In genomic region chr3:4303187-4304123, GRCh38 we compare ENCODE assay signal across 8 cellular contexts. TPM values are rescaled to one million over a fixed set of nuclear protein-coding genes. Genes with fewer than 3 reads are reported as not detected.
A peak's percentile ranks its signal among the peaks of the same experiment; 100 is the strongest.
DNase-seq lines count a peak whose midpoint lies in the region; ATAC-seq lines count a peak whose summit lies in the region.

SETMAR (plus strand) TSS chr3:4303369; CDS start chr3:4303371, 2 bp downstream.

- peak; percentile 34 for DNase-seq in DMS53 treated with DMSO at 0.1 percent for 48 hours (lab: John Stamatoyannopoulos, UW; ENCODE audit: unreplicated experiment)
- peak; percentile 89 for DNase-seq in Jurkat, Clone E6-1 (ENCODE audit: low read depth, low spot score)
- DNase-seq in RPMI7951 (ENCODE audit: low read depth), result peak; percentile 86
- peak; percentile 75 for DNase-seq in activated T-helper 1 cell treated with anti-CD3 and anti-CD28 coated beads, Interleukin-12 subunit alpha, Interleukin-12 subunit beta, Interleukin-2, Interleukin-4 antibody, amounts not matched to agents 30 ng/mL and 10 ng/mL and 1 ng/mL, durations not matched to agents 14 hours and 24 hours and 36 hours (ENCODE audit: low spot score)
- DNase-seq in fibroblast of gingiva (ENCODE audit: low read depth), result peak; percentile 87
- DNase-seq in naive thymus-derived CD4-positive, alpha-beta T cell, result peak; percentile 73 to 86 (median 82)
- peak; percentile 79 for DNase-seq in stimulated activated naive B cell treated with anti-CD40 and anti-IgM and Interleukin-4, amounts not matched to agents 10 μg/mL and 1 μg/mL and 100 μg/mL, for 72 hours

- POLR2A ChIA-PET in naive thymus-derived CD4-positive, alpha-beta T cell (lab: Charles Lee), result interaction anchor here (0.6 to 1.9 kb wide), 7 partner anchors 11 to 1144 kb away, joined by 3 to 7 read pairs (median 3); partner anchors contain the start of genes ITPR1 and SUMF1

- peaks cover 0 to 8% of the 10 kb centered on the region in 2 donors for H3K4me1 ChIP-seq in naive thymus-derived CD4-positive, alpha-beta T cell (ENCODE audit: control insufficient read depth in 2 of 2, insufficient read depth in 2 of 2, low read length in 2 of 2)

- peak within 1 kb of the TSS; percentile 93 for H3K4me3 Mint-ChIP-seq in activated T-helper 1 cell treated with anti-CD3 and anti-CD28 coated beads, Interleukin-12 subunit alpha, Interleukin-12 subunit beta, Interleukin-2, Interleukin-4 antibody, amounts not matched to agents 30 ng/mL and 10 ng/mL and 1 ng/mL, durations not matched to agents 14 hours and 24 hours and 36 hours
- H3K4me3 Mint-ChIP-seq in naive thymus-derived CD4-positive, alpha-beta T cell, result peak within 1 kb of the TSS; percentile 88 to 99 (median 97)
- H3K4me3 Mint-ChIP-seq in stimulated activated naive B cell treated with anti-CD40 and anti-IgM and Interleukin-4, amounts not matched to agents 10 μg/mL and 1 μg/mL and 100 μg/mL, for 72 hours, result peak within 1 kb of the TSS; percentile 92 to 98

- CTCF ChIA-PET in naive thymus-derived CD4-positive, alpha-beta T cell (lab: Charles Lee), result no interaction called here

- intact Hi-C loops in activated T-helper 1 cell treated with anti-CD3 and anti-CD28 coated beads, Interleukin-12 subunit alpha, Interleukin-12 subunit beta, Interleukin-2, Interleukin-4 antibody, amounts not matched to agents 30 ng/mL and 10 ng/mL and 1 ng/mL, durations not matched to agents 14 hours and 24 hours and 36 hours (cut with micrococcal nuclease), result loop anchor here (1.0 to 5.0 kb wide), 8 partner anchors 47 to 1177 kb away; partner anchors contain the start of genes ARL8B, CRBN, EDEM1 and ITPR1
- intact Hi-C loops in naive thymus-derived CD4-positive, alpha-beta T cell (cut with micrococcal nuclease), result loop anchor here (1.0 to 5.0 kb wide), 12 partner anchors 48 to 1177 kb away; partner anchors contain the start of genes ARL8B (in 2 of the 2), CRBN (in 2 of the 2), EDEM1 (in 2 of the 2) and ITPR1 (in 2 of the 2)

- H3K4me1 Mint-ChIP-seq in activated T-helper 1 cell treated with anti-CD3 and anti-CD28 coated beads, Interleukin-12 subunit alpha, Interleukin-12 subunit beta, Interleukin-2, Interleukin-4 antibody, amounts not matched to agents 30 ng/mL and 10 ng/mL and 1 ng/mL, durations not matched to agents 14 hours and 24 hours and 36 hours (ENCODE audit: low read depth), result peaks cover 23% of the 10 kb centered on the region
- peaks cover 8 to 45% (median 34%) of the 10 kb centered on the region in 7 donors for H3K4me1 Mint-ChIP-seq in naive thymus-derived CD4-positive, alpha-beta T cell
- H3K4me1 Mint-ChIP-seq in stimulated activated naive B cell treated with anti-CD40 and anti-IgM and Interleukin-4, amounts not matched to agents 10 μg/mL and 1 μg/mL and 100 μg/mL, for 72 hours, result peaks cover 6 to 21% of the 10 kb centered on the region in 2 donors

- no peaks in the 10 kb centered on the region for H3K27me3 ChIP-seq in naive thymus-derived CD4-positive, alpha-beta T cell (ENCODE audit: control insufficient read depth in 2 of 2, insufficient read depth in 2 of 2, low read length in 2 of 2)

- peaks cover 12% of the 10 kb centered on the region for H3K36me3 Mint-ChIP-seq in activated T-helper 1 cell treated with anti-CD3 and anti-CD28 coated beads, Interleukin-12 subunit alpha, Interleukin-12 subunit beta, Interleukin-2, Interleukin-4 antibody, amounts not matched to agents 30 ng/mL and 10 ng/mL and 1 ng/mL, durations not matched to agents 14 hours and 24 hours and 36 hours (ENCODE audit: low read depth)
- H3K36me3 Mint-ChIP-seq in naive thymus-derived CD4-positive, alpha-beta T cell, result peaks cover 0 to 20% (median 5%) of the 10 kb centered on the region in 5 donors
- H3K36me3 Mint-ChIP-seq in stimulated activated naive B cell treated with anti-CD40 and anti-IgM and Interleukin-4, amounts not matched to agents 10 μg/mL and 1 μg/mL and 100 μg/mL, for 72 hours, result peaks cover 3 to 21% of the 10 kb centered on the region in 2 donors

- no peaks in the 10 kb centered on the region for H3K9me3 Mint-ChIP-seq in activated T-helper 1 cell treated with anti-CD3 and anti-CD28 coated beads, Interleukin-12 subunit alpha, Interleukin-12 subunit beta, Interleukin-2, Interleukin-4 antibody, amounts not matched to agents 30 ng/mL and 10 ng/mL and 1 ng/mL, durations not matched to agents 14 hours and 24 hours and 36 hours
- H3K9me3 Mint-ChIP-seq in naive thymus-derived CD4-positive, alpha-beta T cell, result no peaks in the 10 kb centered on the region
- H3K9me3 Mint-ChIP-seq in stimulated activated naive B cell treated with anti-CD40 and anti-IgM and Interleukin-4, amounts not matched to agents 10 μg/mL and 1 μg/mL and 100 μg/mL, for 72 hours, result peaks cover 4% of the 10 kb centered on the region in 2 donors

- peak within 1 kb of the TSS; percentile 99 for H3K27ac Mint-ChIP-seq in activated T-helper 1 cell treated with anti-CD3 and anti-CD28 coated beads, Interleukin-12 subunit alpha, Interleukin-12 subunit beta, Interleukin-2, Interleukin-4 antibody, amounts not matched to agents 30 ng/mL and 10 ng/mL and 1 ng/mL, durations not matched to agents 14 hours and 24 hours and 36 hours
- H3K27ac Mint-ChIP-seq in naive thymus-derived CD4-positive, alpha-beta T cell, result peak within 1 kb of the TSS; percentile 92 to 99 (median 98)
- H3K27ac Mint-ChIP-seq in stimulated activated naive B cell treated with anti-CD40 and anti-IgM and Interleukin-4, amounts not matched to agents 10 μg/mL and 1 μg/mL and 100 μg/mL, for 72 hours, result peak within 1 kb of the TSS; percentile 97

- peak; percentile 99 for ATAC-seq in GM21717 (IDR thresholded peaks at IDR 0.05; ENCODE audit: unreplicated experiment)
- ATAC-seq in naive thymus-derived CD4-positive, alpha-beta T cell, result peak; percentile 97
- ATAC-seq in stimulated activated naive B cell treated with anti-CD40 and anti-IgM and Interleukin-4, amounts not matched to agents 10 μg/mL and 1 μg/mL and 100 μg/mL, for 72 hours (replicated peaks), result peak; percentile 95 to 96

- no peaks in the 10 kb centered on the region for H3K9me3 ChIP-seq in naive thymus-derived CD4-positive, alpha-beta T cell (ENCODE audit: control insufficient read depth in 2 of 3, low read length in 3 of 3)

- no peaks in the 10 kb centered on the region for H3K36me3 ChIP-seq in naive thymus-derived CD4-positive, alpha-beta T cell (ENCODE audit: control insufficient read depth in 2 of 3, insufficient read depth in 3 of 3, low read length in 3 of 3)

- H3K27ac ChIP-seq in naive thymus-derived CD4-positive, alpha-beta T cell (ENCODE audit: low read depth, low read length), result peak within 1 kb of the TSS; percentile 91

- no peaks in the 10 kb centered on the region for H3K27me3 Mint-ChIP-seq in activated T-helper 1 cell treated with anti-CD3 and anti-CD28 coated beads, Interleukin-12 subunit alpha, Interleukin-12 subunit beta, Interleukin-2, Interleukin-4 antibody, amounts not matched to agents 30 ng/mL and 10 ng/mL and 1 ng/mL, durations not matched to agents 14 hours and 24 hours and 36 hours (ENCODE audit: insufficient read depth)
- no peaks in the 10 kb centered on the region for H3K27me3 Mint-ChIP-seq in naive thymus-derived CD4-positive, alpha-beta T cell
- H3K27me3 Mint-ChIP-seq in stimulated activated naive B cell treated with anti-CD40 and anti-IgM and Interleukin-4, amounts not matched to agents 10 μg/mL and 1 μg/mL and 100 μg/mL, for 72 hours, result no peaks in the 10 kb centered on the region

- H3K4me3 ChIP-seq in Jurkat, Clone E6-1 (ENCODE audit: low read length), result peak within 1 kb of the TSS; percentile 98
- peak within 1 kb of the TSS; percentile 92 for H3K4me3 ChIP-seq in naive thymus-derived CD4-positive, alpha-beta T cell (ENCODE audit: low read length)

RNA-seq across cellular contexts. Expression of gene SETMAR, which starts in this region (rescaled TPM):
- 37.2 TPM for polyA plus RNA-seq in Jurkat, Clone E6-1 (2012; ENCODE audit: insufficient read depth, insufficient read length)
- 10.5 and 13.8 TPM in 2 replicates for total RNA-seq in RPMI7951 (2014; rRNA removed; shearing (Covaris generic))
- total RNA-seq in activated T-helper 1 cell treated with anti-CD3 and anti-CD28 coated beads, Interleukin-12 subunit alpha, Interleukin-12 subunit beta, Interleukin-2, Interleukin-4 antibody, amounts not matched to agents 30 ng/mL and 10 ng/mL and 1 ng/mL, durations not matched to agents 14 hours and 24 hours and 36 hours, result 17.8 and 18.7 TPM in 2 replicates
- 10 to 100 TPM in 4 of 5 experiments, 1 to 10 TPM in 1; 6.4 to 13.7 (median 12.5) TPM for total RNA-seq in naive thymus-derived CD4-positive, alpha-beta T cell
- polyA plus RNA-seq in naive thymus-derived CD4-positive, alpha-beta T cell, result 10 to 100 TPM; 19.9 to 24.1 TPM

Comparison
In these comparisons a context has a peak if more than half of its experiments do, and no peak if none do; other contexts are left out.
1. Peak in every context shown above with its lines: DNase-seq, ATAC-seq, H3K4me3 ChIP-seq and H3K27ac ChIP-seq.
2. DNase-seq: peak in every context shown above with its lines; median percentile 89 in Jurkat, Clone E6-1; 87 in fibroblast of gingiva; 86 in RPMI7951; 82 in naive thymus-derived CD4-positive, alpha-beta T cell; 79 in stimulated activated naive B cell treated with anti-CD40 and anti-IgM and Interleukin-4, amounts not matched to agents 10 μg/mL and 1 μg/mL and 100 μg/mL, for 72 hours; 75 in activated T-helper 1 cell treated with anti-CD3 and anti-CD28 coated beads, Interleukin-12 subunit alpha, Interleukin-12 subunit beta, Interleukin-2, Interleukin-4 antibody, amounts not matched to agents 30 ng/mL and 10 ng/mL and 1 ng/mL, durations not matched to agents 14 hours and 24 hours and 36 hours; 34 in DMS53 treated with DMSO at 0.1 percent for 48 hours.